8 cellular contexts compared by ENCODE assay signal in genomic region chr16:72561-73537, GRCh38. TPM values are rescaled to one million over a fixed set of nuclear protein-coding genes. Genes with fewer than 3 reads are reported as not detected.
DNase-seq lines count a peak whose midpoint lies in the region; ATAC-seq and TF ChIP-seq lines count a peak whose summit lies in the region.

A gene with protein sequence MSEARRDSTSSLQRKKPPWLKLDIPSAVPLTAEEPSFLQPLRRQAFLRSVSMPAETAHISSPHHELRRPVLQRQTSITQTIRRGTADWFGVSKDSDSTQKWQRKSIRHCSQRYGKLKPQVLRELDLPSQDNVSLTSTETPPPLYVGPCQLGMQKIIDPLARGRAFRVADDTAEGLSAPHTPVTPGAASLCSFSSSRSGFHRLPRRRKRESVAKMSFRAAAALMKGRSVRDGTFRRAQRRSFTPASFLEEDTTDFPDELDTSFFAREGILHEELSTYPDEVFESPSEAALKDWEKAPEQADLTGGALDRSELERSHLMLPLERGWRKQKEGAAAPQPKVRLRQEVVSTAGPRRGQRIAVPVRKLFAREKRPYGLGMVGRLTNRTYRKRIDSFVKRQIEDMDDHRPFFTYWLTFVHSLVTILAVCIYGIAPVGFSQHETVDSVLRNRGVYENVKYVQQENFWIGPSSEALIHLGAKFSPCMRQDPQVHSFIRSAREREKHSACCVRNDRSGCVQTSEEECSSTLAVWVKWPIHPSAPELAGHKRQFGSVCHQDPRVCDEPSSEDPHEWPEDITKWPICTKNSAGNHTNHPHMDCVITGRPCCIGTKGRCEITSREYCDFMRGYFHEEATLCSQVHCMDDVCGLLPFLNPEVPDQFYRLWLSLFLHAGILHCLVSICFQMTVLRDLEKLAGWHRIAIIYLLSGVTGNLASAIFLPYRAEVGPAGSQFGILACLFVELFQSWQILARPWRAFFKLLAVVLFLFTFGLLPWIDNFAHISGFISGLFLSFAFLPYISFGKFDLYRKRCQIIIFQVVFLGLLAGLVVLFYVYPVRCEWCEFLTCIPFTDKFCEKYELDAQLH (minus strand): TSS chr16:72631. CDS start chr16:65015, 7,616 bp downstream.

- peak; percentile 56 for ATAC-seq in SK-N-SH treated with all-trans-retinoic acid at 6 μM for 48 hours
- ATAC-seq in HG03354 (IDR thresholded peaks at IDR 0.05; ENCODE audit: poor library complexity, severe bottlenecking, unreplicated experiment): no peak

- H3K9me3 ChIP-seq in mucosa of rectum (ENCODE audit: control insufficient read depth in 2 of 2, low read length in 2 of 2) (no peaks in the 10 kb centered on the region), uterus (no peaks in the 10 kb centered on the region)

- H3K36me3 ChIP-seq in mucosa of rectum (ENCODE audit: control insufficient read depth in 2 of 2, insufficient read depth in 2 of 2, low read length in 2 of 2): no peaks in the 10 kb centered on the region
- no peaks in the 10 kb centered on the region for H3K36me3 ChIP-seq in uterus

- H3K27me3 Mint-ChIP-seq in T-helper 2 cell treated with Interferon-gamma antibody and Interleukin-4, amounts not matched to agents 5 μg/mL and 100 μg/mL, for 36 hours (ENCODE audit: low read depth): peaks cover 40% of the 10 kb centered on the region

- H3K4me3 ChIP-seq in mucosa of rectum (ENCODE audit: low read length in 2 of 2) (peak within 1 kb of the TSS; percentile 69 to 78), uterus (peak within 1 kb of the TSS; percentile 75 to 87)

- no peak for TF ChIP-seq POLR2A in erythroblast (IDR thresholded peaks at IDR 0.05; ENCODE audit: low read length)
- TF ChIP-seq POLR2A in uterus (IDR thresholded peaks at IDR 0.05): peak in 1 of 2 donors; percentile 53

- H3K27ac Mint-ChIP-seq in T-helper 2 cell treated with Interferon-gamma antibody and Interleukin-4, amounts not matched to agents 5 μg/mL and 100 μg/mL, for 36 hours: no peak within 1 kb of the TSS

- no peak for TF ChIP-seq CTCF in uterus (IDR thresholded peaks at IDR 0.05)

- H3K4me1 Mint-ChIP-seq in T-helper 2 cell treated with Interferon-gamma antibody and Interleukin-4, amounts not matched to agents 5 μg/mL and 100 μg/mL, for 36 hours (ENCODE audit: low read depth): peaks cover 13% of the 10 kb centered on the region

- peak within 1 kb of the TSS; percentile 70 to 75 for H3K27ac ChIP-seq in mucosa of rectum (ENCODE audit: low read depth in 2 of 2, low read length in 2 of 2)
- H3K27ac ChIP-seq in uterus: peak within 1 kb of the TSS; percentile 93

- no peaks in the 10 kb centered on the region for H3K9me3 Mint-ChIP-seq in T-helper 2 cell treated with Interferon-gamma antibody and Interleukin-4, amounts not matched to agents 5 μg/mL and 100 μg/mL, for 36 hours

- peak; percentile 39 for DNase-seq in T-helper 2 cell treated with Interferon-gamma antibody and Interleukin-4, amounts not matched to agents 5 μg/mL and 100 μg/mL, for 36 hours (ENCODE audit: low spot score)
- DNase-seq in T-helper 2 cell (no peak), erythroblast (lab: John Stamatoyannopoulos, UW) (peak; percentile 35 to 74), uterus (peak; percentile 52 to 67), NCI-H1417 treated with DMSO at 0.1 percent for 48 hours (lab: John Stamatoyannopoulos, UW) (no peak)

- no peaks in the 10 kb centered on the region for H3K36me3 Mint-ChIP-seq in T-helper 2 cell treated with Interferon-gamma antibody and Interleukin-4, amounts not matched to agents 5 μg/mL and 100 μg/mL, for 36 hours (ENCODE audit: low read depth)

- H3K27me3 ChIP-seq in mucosa of rectum (ENCODE audit: control insufficient read depth in 2 of 2, insufficient read depth in 2 of 2, low read length in 2 of 2): peaks cover 0 to 4% of the 10 kb centered on the region in 2 donors
- H3K27me3 ChIP-seq in uterus: no peaks in the 10 kb centered on the region

- intact Hi-C loops in uterus (cut with DNase I; ENCODE audit: low total_unique reads): no loop called here

- H3K9ac ChIP-seq in mucosa of rectum (ENCODE audit: low read depth in 1 of 2, low read length in 2 of 2): peak within 1 kb of the TSS; percentile 68 to 83

- H3K4me1 ChIP-seq in mucosa of rectum (ENCODE audit: control insufficient read depth in 2 of 2, insufficient read depth in 2 of 2, low read length in 2 of 2) (peaks cover 31 to 62% of the 10 kb centered on the region in 2 donors), uterus (peaks cover 5 to 54% of the 10 kb centered on the region in 2 donors)

- peak within 1 kb of the TSS; percentile 62 for H3K4me3 Mint-ChIP-seq in T-helper 2 cell treated with Interferon-gamma antibody and Interleukin-4, amounts not matched to agents 5 μg/mL and 100 μg/mL, for 36 hours

TF ChIP-seq in SK-N-SH treated with all-trans-retinoic acid at 6 μM for 48 hours, 23 proteins besides CTCF, POLR2A, EP300 and RAD21:
- TF ChIP-seq TCF4 (CRISPR knock-in tag; IDR thresholded peaks at IDR 0.05; ENCODE audit: borderline replicate concordance) (no peak), TSHZ2 (CRISPR knock-in tag; IDR thresholded peaks at IDR 0.05) (0 out of 2 replicates have a peak, but pooled peaks have one; percentile 28), ZFP3 (CRISPR knock-in tag; IDR thresholded peaks at IDR 0.05) (peak; percentile 92), ISL1 (CRISPR knock-in tag; IDR thresholded peaks at IDR 0.05) (0 out of 2 replicates have a peak, but pooled peaks have one; percentile 13), GLIS3 (CRISPR knock-in tag; IDR thresholded peaks at IDR 0.05) (0 out of 2 replicates have a peak, but pooled peaks have one; percentile 59), OSR1 (CRISPR knock-in tag; IDR thresholded peaks at IDR 0.05) (no peak)

RNA-seq across cellular contexts. Expression of the gene that starts here (rescaled TPM):
- 10 to 100 TPM; 14.7 to 79.0 (median 31.1) TPM for total RNA-seq in uterus

Comparison
In these comparisons a context has a peak if more than half of its experiments do, and no peak if none do; other contexts are left out.
1. DNase-seq: peak in T-helper 2 cell treated with Interferon-gamma antibody and Interleukin-4, amounts not matched to agents 5 μg/mL and 100 μg/mL, for 36 hours (single experiment), erythroblast (2 of 2) and uterus (2 of 2); none in T-helper 2 cell (0 of 5) and NCI-H1417 treated with DMSO at 0.1 percent for 48 hours (single experiment).